20 cellular contexts compared by ENCODE assay signal in genomic region chr2:1681017-1681318, GRCh38.
DNase-seq lines count a peak whose midpoint lies in the region; ATAC-seq, FAIRE-seq and TF ChIP-seq lines count a peak whose summit lies in the region.
"Had no signal": no experiment of that assay in that cellular context is flagged by ENCODE, and none has a peak within 500 bp of the region (broad histone marks: within the 10 kb centered on the region; RNA-seq: fewer than 3 reads in every experiment).

No MANE protein-coding gene starts in this region.

- no peaks in the 10 kb centered on the region for H3K9me3 ChIP-seq in H1 (ENCODE audit: insufficient read depth in 2 of 2, low read depth in 1 of 2, low read length in 1 of 2)
- no peaks in the 10 kb centered on the region for H3K9me3 ChIP-seq in neural progenitor cell (ENCODE audit: low read depth)
- H3K9me3 ChIP-seq: HAP-1 had no signal

- CTCF ChIA-PET in H1 (lab: Charles Lee; ENCODE audit: partially characterized antibody), result interaction anchor here (1.5 to 1.9 kb wide), 2 partner anchors 70 kb away, joined by 4 to 5 read pairs; no protein-coding TSS in a partner anchor

- no peak overlapping the region for H2AFZ ChIP-seq in H1 (ENCODE audit: low read length)
- H2AFZ ChIP-seq in neural progenitor cell (replicated peaks), result no peak overlapping the region
- H2AFZ ChIP-seq: GM23338 had no signal

- H3K27me3 ChIP-seq in H1 (replicated peaks in 1 of 4; ENCODE audit: control insufficient read depth in 3 of 4, extremely low read depth in 1 of 4, insufficient read depth in 3 of 4, low read length in 3 of 4) (no peaks in the 10 kb centered on the region), neural progenitor cell (no peaks in the 10 kb centered on the region)

- H3K56ac ChIP-seq in H1 (replicated peaks; ENCODE audit: insufficient read length, low read depth, low read length), result no peak overlapping the region

- H3K4me1 ChIP-seq in H1 (replicated peaks in 1 of 4; ENCODE audit: control insufficient read depth in 3 of 4, insufficient read depth in 4 of 4, low read length in 3 of 4) (peaks cover 0 to 5% (median 1%) of the 10 kb centered on the region in 4 experiments; a peak in 5 of 7 replicates), neural progenitor cell (no peaks in the 10 kb centered on the region)
- H3K4me1 ChIP-seq: HAP-1 had no signal

- H3K23me2 ChIP-seq in H1 (ENCODE audit: low read depth, low read length), result peaks cover 12% of the 10 kb centered on the region; the same call in 1 of the 2 replicates

- no peak overlapping the region for H3K4me2 ChIP-seq in H1 (ENCODE audit: insufficient read depth in 1 of 2, low read depth in 2 of 2, low read length in 2 of 2)
- no peak overlapping the region for H3K4me2 ChIP-seq in neural progenitor cell
- H3K4me2 ChIP-seq: GM23338 had no signal

- no peaks in the 10 kb centered on the region for H3K79me2 ChIP-seq in H1 (ENCODE audit: control insufficient read depth in 1 of 2, insufficient read depth in 2 of 2, low read length in 2 of 2)
- H3K79me2 ChIP-seq in neural progenitor cell (ENCODE audit: low read depth), result no peaks in the 10 kb centered on the region

- no peaks in the 10 kb centered on the region for H3K27me3 Mint-ChIP-seq in stimulated activated naive CD8-positive, alpha-beta T cell treated with anti-CD3 and anti-CD28 coated beads, Interleukin-15, amount 100 ng/mL, for 72 hours
- H3K27me3 Mint-ChIP-seq in neural progenitor cell (ENCODE audit: insufficient read depth, low read depth), result peaks cover 2% of the 10 kb centered on the region
- H3K27me3 Mint-ChIP-seq: B cell had no signal

- peaks cover 6% of the 10 kb centered on the region for H3K36me3 Mint-ChIP-seq in neural progenitor cell
- H3K36me3 Mint-ChIP-seq: CD14-positive monocyte; CD8-positive, alpha-beta T cell had no signal

- no peak overlapping the region for H4K5ac ChIP-seq in H1 (ENCODE audit: insufficient read length, low read depth, low read length)

- H4K20me1 ChIP-seq in H1 (replicated peaks in 1 of 2; ENCODE audit: control insufficient read depth in 1 of 2, insufficient read depth in 2 of 2, low read length in 2 of 2), result peaks cover 5 to 24% of the 10 kb centered on the region in 2 experiments
- H4K20me1 ChIP-seq in neural progenitor cell (ENCODE audit: low read depth), result peaks cover 14% of the 10 kb centered on the region

- DNase-seq in stimulated activated naive CD8-positive, alpha-beta T cell treated with anti-CD3 and anti-CD28 coated beads, Interleukin-15, amount 100 ng/mL, for 72 hours, result no peak
- no peak for DNase-seq in stimulated activated naive CD8-positive, alpha-beta T cell treated with anti-CD3 and anti-CD28 coated beads, Interleukin-15, Interleukin-2, amounts not matched to agents 100 U/mL and 50 U/mL, for 24 hours
- no peak for DNase-seq in H1 (ENCODE audit: low read depth in 1 of 2, low spot score in 2 of 2)
- no peak for DNase-seq in neural progenitor cell (ENCODE audit: low spot score)
- no peak for DNase-seq in NCI-H510A treated with DMSO at 0.1 percent for 48 hours (lab: John Stamatoyannopoulos, UW)
- DNase-seq in HUDEP-2 (lab: John Stamatoyannopoulos, UW; ENCODE audit: unreplicated experiment in 76 of 76), result no peak
- DNase-seq in A172 (ENCODE audit: low spot score), result no peak
- DNase-seq: COR-L47, DMS153, DMS79 treated with DMSO at 0.1 percent for 48 hours, EL had no signal

- TF ChIP-seq CTCF in H1 (IDR thresholded peaks at IDR 0.05; ENCODE audit: control extremely low read depth in 1 of 3, insufficient read depth in 1 of 3, low read depth in 1 of 3, low read length in 3 of 3) (no peak), neural progenitor cell (IDR thresholded peaks at IDR 0.05) (no peak)

- no peak overlapping the region for H3K18ac ChIP-seq in H1 (ENCODE audit: extremely low read depth, low read length)

- H3K4me3 ChIP-seq in H1 (ENCODE audit: extremely low read depth in 1 of 4, insufficient read depth in 2 of 4, low read depth in 3 of 4, low read length in 4 of 4) (no peak overlapping the region), neural progenitor cell (no peak overlapping the region)
- H3K4me3 ChIP-seq: GM23338, HAP-1 had no signal

- H2BK120ac ChIP-seq in H1 (replicated peaks; ENCODE audit: low read depth, low read length), result no peak overlapping the region

- TF ChIP-seq POLR2A in H1 (IDR thresholded peaks at IDR 0.05; ENCODE audit: control extremely low read depth in 1 of 2, low read depth in 2 of 2, low read length in 2 of 2), result no peak

- H3K4me1 Mint-ChIP-seq in stimulated activated naive CD8-positive, alpha-beta T cell treated with anti-CD3 and anti-CD28 coated beads, Interleukin-15, amount 100 ng/mL, for 72 hours, result no peaks in the 10 kb centered on the region
- peaks cover 3% of the 10 kb centered on the region for H3K4me1 Mint-ChIP-seq in neural progenitor cell
- H3K4me1 Mint-ChIP-seq: B cell, CD14-positive monocyte had no signal

- H3K4me3 Mint-ChIP-seq in stimulated activated naive CD8-positive, alpha-beta T cell treated with anti-CD3 and anti-CD28 coated beads, Interleukin-15, amount 100 ng/mL, for 72 hours, result no peak overlapping the region
- no peak overlapping the region for H3K4me3 Mint-ChIP-seq in neural progenitor cell
- H3K4me3 Mint-ChIP-seq: B cell; CD8-positive, alpha-beta T cell; GM23338 had no signal

- no peak overlapping the region for H3K9ac ChIP-seq in H1 (replicated peaks in 1 of 4; ENCODE audit: extremely low read depth in 1 of 4, low read depth in 3 of 4, low read length in 3 of 4)
- no peak overlapping the region for H3K9ac ChIP-seq in neural progenitor cell

- H3K27ac Mint-ChIP-seq in stimulated activated naive CD8-positive, alpha-beta T cell treated with anti-CD3 and anti-CD28 coated beads, Interleukin-15, amount 100 ng/mL, for 72 hours, result no peak overlapping the region
- H3K27ac Mint-ChIP-seq in neural progenitor cell, result peak overlapping the region; percentile 72
- H3K27ac Mint-ChIP-seq: B cell; CD14-positive monocyte; CD8-positive, alpha-beta T cell; GM23338 had no signal

- no peaks in the 10 kb centered on the region for H3F3A ChIP-seq in neural progenitor cell (ENCODE audit: low read depth)

- 0 out of 2 replicates have a peak overlapping the region, but pooled peaks have one; percentile 39 for H2BK12ac ChIP-seq in H1 (ENCODE audit: low read depth, low read length)

- no peak for TF ChIP-seq RAD21 in H1 (IDR thresholded peaks at IDR 0.05 in 1 of 2, conservative IDR thresholded peaks at IDR 0.05 in 1 of 2; ENCODE audit: low read depth in 2 of 2, low read length in 2 of 2)

- H2BK5ac ChIP-seq in H1 (ENCODE audit: low read depth, low read length), result no peak overlapping the region

- no peaks in the 10 kb centered on the region; the same call in 1 of the 2 replicates for H3K79me1 ChIP-seq in H1 (ENCODE audit: low read depth, low read length)

- ATAC-seq in stimulated activated naive CD8-positive, alpha-beta T cell treated with anti-CD3 and anti-CD28 coated beads, Interleukin-15, amount 100 ng/mL, for 72 hours, result peak; percentile 7
- no peak for ATAC-seq in stimulated activated naive CD8-positive, alpha-beta T cell treated with anti-CD3 and anti-CD28 coated beads, Interleukin-15, Interleukin-2, amounts not matched to agents 100 U/mL and 50 U/mL, for 24 hours
- ATAC-seq: CD8-positive, alpha-beta T cell; GM23338 had no signal

- no peaks in the 10 kb centered on the region for H3K9me3 Mint-ChIP-seq in stimulated activated naive CD8-positive, alpha-beta T cell treated with anti-CD3 and anti-CD28 coated beads, Interleukin-15, amount 100 ng/mL, for 72 hours
- H3K9me3 Mint-ChIP-seq in neural progenitor cell, result no peaks in the 10 kb centered on the region
- H3K9me3 Mint-ChIP-seq: CD8-positive, alpha-beta T cell; GM23338 had no signal

- H3K36me3 ChIP-seq in H1 (ENCODE audit: control insufficient read depth in 2 of 4, insufficient read depth in 4 of 4, low read length in 3 of 4), result peaks cover 18 to 54% (median 29%) of the 10 kb centered on the region in 4 experiments; a peak in 7 of 8 replicates
- no peaks in the 10 kb centered on the region for H3K36me3 ChIP-seq in neural progenitor cell
- H3K36me3 ChIP-seq: HAP-1 had no signal

- POLR2A ChIA-PET in H1 (lab: Charles Lee; ENCODE audit: partially characterized antibody), result no interaction called here

- H3K14ac ChIP-seq in H1 (ENCODE audit: insufficient read length), result no peak overlapping the region

- no peak for FAIRE-seq in H1 (lab: Jason Lieb, UNC)
- FAIRE-seq: A204.1, D721Med, G401.6, GM12891 had no signal

- H3K27ac ChIP-seq in H1 (ENCODE audit: low read depth, low read length) (no peak overlapping the region), neural progenitor cell (no peak overlapping the region)

- no peak overlapping the region for H4K91ac ChIP-seq in H1 (replicated peaks; ENCODE audit: insufficient read length, low read length)

- no peak overlapping the region for H2BK20ac ChIP-seq in H1 (ENCODE audit: low read length)

- no peak overlapping the region for H2BK15ac ChIP-seq in H1 (ENCODE audit: low read length)

- no peak overlapping the region for H4K8ac ChIP-seq in H1 (ENCODE audit: extremely low read depth, insufficient read depth, low read length)

- 89% methylated on average over 3 of the region's 3 CpGs; no CpG with 5 or more reads in 1 of the 2 experiments for WGBS in H1 (ENCODE audit: extremely low coverage in 1 of 2, insufficient coverage in 1 of 2, insufficient read length in 1 of 2, insufficient replicate concordance in 2 of 2, low coverage in 1 of 2, low lambda C conversion rate in 2 of 2, missing lambda C conversion rate in 1 of 2), 2 experiments

- no peak overlapping the region for H3K4ac ChIP-seq in H1 (replicated peaks; ENCODE audit: insufficient read length, low read depth, low read length)

- H2AK5ac ChIP-seq in H1 (ENCODE audit: low read depth, low read length), result no peak overlapping the region

- H3K23ac ChIP-seq in H1 (ENCODE audit: insufficient read length), result no peak overlapping the region

- TF ChIP-seq EP300 in H1 (IDR thresholded peaks at IDR 0.05; ENCODE audit: borderline replicate concordance in 1 of 2, low read depth in 2 of 2, low read length in 2 of 2), result no peak

TF ChIP-seq in H1, 55 proteins besides CTCF, POLR2A, EP300 and RAD21 (continues in another document):
- TF ChIP-seq BCL11A (IDR thresholded peaks at IDR 0.05; ENCODE audit: low read depth in 2 of 2, low read length in 2 of 2), result no peak
- TF ChIP-seq HDAC2 (IDR thresholded peaks at IDR 0.05; ENCODE audit: borderline replicate concordance in 1 of 2, low read depth in 2 of 2, low read length in 2 of 2), result no peak
- no peak for TF ChIP-seq SAP30 (IDR thresholded peaks at IDR 0.05; ENCODE audit: insufficient read depth, insufficient replicate concordance, low read length)
- no peak for TF ChIP-seq NRF1 (IDR thresholded peaks at IDR 0.05; ENCODE audit: low read depth, low read length)
- no peak for TF ChIP-seq GABPA (IDR thresholded peaks at IDR 0.05; ENCODE audit: borderline replicate concordance, insufficient read depth, low read length)
- no peak for TF ChIP-seq KDM5A (IDR thresholded peaks at IDR 0.05; ENCODE audit: low read length)
- no peak for TF ChIP-seq BRCA1 (IDR thresholded peaks at IDR 0.05; ENCODE audit: low read depth, low read length)
- TF ChIP-seq RXRA (IDR thresholded peaks at IDR 0.05; ENCODE audit: insufficient read depth, low read depth, low read length), result no peak
- no peak for TF ChIP-seq EZH2 (IDR thresholded peaks at IDR 0.05; ENCODE audit: low read depth, low read length, severe bottlenecking)
- no peak for TF ChIP-seq CEBPB (IDR thresholded peaks at IDR 0.05; ENCODE audit: low read depth, low read length)
- no peak for TF ChIP-seq JUN (IDR thresholded peaks at IDR 0.05; ENCODE audit: low read depth, low read length)
